ENCODE assay signal across 1 cellular context in genomic region chr10:122113161-122113944, GRCh38.
TF ChIP-seq lines count a peak whose summit lies in the region.

No MANE protein-coding gene starts in this region.

TF ChIP-seq in HepG2, 621 proteins besides CTCF, POLR2A, EP300 and RAD21 (continued from another document and continues in another):
- TF ChIP-seq, protein P1, sequence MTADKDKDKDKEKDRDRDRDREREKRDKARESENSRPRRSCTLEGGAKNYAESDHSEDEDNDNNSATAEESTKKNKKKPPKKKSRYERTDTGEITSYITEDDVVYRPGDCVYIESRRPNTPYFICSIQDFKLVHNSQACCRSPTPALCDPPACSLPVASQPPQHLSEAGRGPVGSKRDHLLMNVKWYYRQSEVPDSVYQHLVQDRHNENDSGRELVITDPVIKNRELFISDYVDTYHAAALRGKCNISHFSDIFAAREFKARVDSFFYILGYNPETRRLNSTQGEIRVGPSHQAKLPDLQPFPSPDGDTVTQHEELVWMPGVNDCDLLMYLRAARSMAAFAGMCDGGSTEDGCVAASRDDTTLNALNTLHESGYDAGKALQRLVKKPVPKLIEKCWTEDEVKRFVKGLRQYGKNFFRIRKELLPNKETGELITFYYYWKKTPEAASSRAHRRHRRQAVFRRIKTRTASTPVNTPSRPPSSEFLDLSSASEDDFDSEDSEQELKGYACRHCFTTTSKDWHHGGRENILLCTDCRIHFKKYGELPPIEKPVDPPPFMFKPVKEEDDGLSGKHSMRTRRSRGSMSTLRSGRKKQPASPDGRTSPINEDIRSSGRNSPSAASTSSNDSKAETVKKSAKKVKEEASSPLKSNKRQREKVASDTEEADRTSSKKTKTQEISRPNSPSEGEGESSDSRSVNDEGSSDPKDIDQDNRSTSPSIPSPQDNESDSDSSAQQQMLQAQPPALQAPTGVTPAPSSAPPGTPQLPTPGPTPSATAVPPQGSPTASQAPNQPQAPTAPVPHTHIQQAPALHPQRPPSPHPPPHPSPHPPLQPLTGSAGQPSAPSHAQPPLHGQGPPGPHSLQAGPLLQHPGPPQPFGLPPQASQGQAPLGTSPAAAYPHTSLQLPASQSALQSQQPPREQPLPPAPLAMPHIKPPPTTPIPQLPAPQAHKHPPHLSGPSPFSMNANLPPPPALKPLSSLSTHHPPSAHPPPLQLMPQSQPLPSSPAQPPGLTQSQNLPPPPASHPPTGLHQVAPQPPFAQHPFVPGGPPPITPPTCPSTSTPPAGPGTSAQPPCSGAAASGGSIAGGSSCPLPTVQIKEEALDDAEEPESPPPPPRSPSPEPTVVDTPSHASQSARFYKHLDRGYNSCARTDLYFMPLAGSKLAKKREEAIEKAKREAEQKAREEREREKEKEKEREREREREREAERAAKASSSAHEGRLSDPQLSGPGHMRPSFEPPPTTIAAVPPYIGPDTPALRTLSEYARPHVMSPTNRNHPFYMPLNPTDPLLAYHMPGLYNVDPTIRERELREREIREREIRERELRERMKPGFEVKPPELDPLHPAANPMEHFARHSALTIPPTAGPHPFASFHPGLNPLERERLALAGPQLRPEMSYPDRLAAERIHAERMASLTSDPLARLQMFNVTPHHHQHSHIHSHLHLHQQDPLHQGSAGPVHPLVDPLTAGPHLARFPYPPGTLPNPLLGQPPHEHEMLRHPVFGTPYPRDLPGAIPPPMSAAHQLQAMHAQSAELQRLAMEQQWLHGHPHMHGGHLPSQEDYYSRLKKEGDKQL (CRISPR knock-in tag; IDR thresholded peaks at IDR 0.05; ENCODE audit: low read depth): peak; percentile 26; the same call in 1 of the 2 replicates
- TF ChIP-seq PCBP2 (optimal IDR thresholded peaks at IDR 0.05; ENCODE audit: low read depth, low read length, poor library complexity, severe bottlenecking): no peak
- no peak for TF ChIP-seq TARDBP (CRISPR knock-in tag; IDR thresholded peaks at IDR 0.05)
- peak; percentile 8; the same call in 1 of the 2 replicates for TF ChIP-seq SALL1 (CRISPR knock-in tag; IDR thresholded peaks at IDR 0.05)
- TF ChIP-seq HOXA5 (CRISPR knock-in tag; IDR thresholded peaks at IDR 0.05): no peak
- no peak; the same call in 1 of the 2 replicates for TF ChIP-seq ZNF724P (CRISPR knock-in tag; IDR thresholded peaks at IDR 0.05; ENCODE audit: borderline replicate concordance)
- no peak; the same call in 1 of the 2 replicates for TF ChIP-seq NRL (CRISPR knock-in tag; IDR thresholded peaks at IDR 0.05; ENCODE audit: borderline replicate concordance)
- no peak for TF ChIP-seq ZNF382 (CRISPR knock-in tag; IDR thresholded peaks at IDR 0.05; ENCODE audit: borderline replicate concordance)
- peak; percentile 65 for TF ChIP-seq DBP (CRISPR knock-in tag; IDR thresholded peaks at IDR 0.05; ENCODE audit: not compliant biosample characterization)
- peak; percentile 77; the same call in 1 of the 2 replicates for TF ChIP-seq ZNF878 (CRISPR knock-in tag; IDR thresholded peaks at IDR 0.05)
- TF ChIP-seq ATF5 (CRISPR knock-in tag; IDR thresholded peaks at IDR 0.05; ENCODE audit: low read depth): no peak
- TF ChIP-seq ZBTB1 (CRISPR knock-in tag; IDR thresholded peaks at IDR 0.05; ENCODE audit: borderline replicate concordance): no peak
- TF ChIP-seq ZNF333 (CRISPR knock-in tag; IDR thresholded peaks at IDR 0.05; ENCODE audit: borderline replicate concordance): peak; percentile 97
- TF ChIP-seq ELF3 (CRISPR knock-in tag; IDR thresholded peaks at IDR 0.05): no peak
- TF ChIP-seq TSC22D2 (CRISPR knock-in tag; IDR thresholded peaks at IDR 0.05; ENCODE audit: borderline replicate concordance): no peak
- TF ChIP-seq PBX2 (CRISPR knock-in tag; IDR thresholded peaks at IDR 0.05): no peak
- TF ChIP-seq ZMYM4 (CRISPR knock-in tag; IDR thresholded peaks at IDR 0.05): peak; percentile 27; the same call in 1 of the 2 replicates
- peak; percentile 45; the same call in 1 of the 2 replicates for TF ChIP-seq ZBTB8A (CRISPR knock-in tag; IDR thresholded peaks at IDR 0.05; ENCODE audit: borderline replicate concordance, low read depth)
- TF ChIP-seq ZNF773 (CRISPR knock-in tag; IDR thresholded peaks at IDR 0.05; ENCODE audit: borderline replicate concordance): 0 out of 2 replicates have a peak, but pooled peaks have one; percentile 16
- no peak for TF ChIP-seq NR3C1 (CRISPR knock-in tag; IDR thresholded peaks at IDR 0.05)
- TF ChIP-seq PAX8 (CRISPR knock-in tag; IDR thresholded peaks at IDR 0.05; ENCODE audit: borderline replicate concordance): no peak
- TF ChIP-seq, protein P2, sequence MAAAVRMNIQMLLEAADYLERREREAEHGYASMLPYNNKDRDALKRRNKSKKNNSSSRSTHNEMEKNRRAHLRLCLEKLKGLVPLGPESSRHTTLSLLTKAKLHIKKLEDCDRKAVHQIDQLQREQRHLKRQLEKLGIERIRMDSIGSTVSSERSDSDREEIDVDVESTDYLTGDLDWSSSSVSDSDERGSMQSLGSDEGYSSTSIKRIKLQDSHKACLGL (CRISPR knock-in tag; IDR thresholded peaks at IDR 0.05): peak; percentile 88
- no peak for TF ChIP-seq ZFP62 (CRISPR knock-in tag; IDR thresholded peaks at IDR 0.05)
- 0 out of 2 replicates have a peak, but pooled peaks have one; percentile 24 for TF ChIP-seq GATAD2A (CRISPR knock-in tag; IDR thresholded peaks at IDR 0.05)
- TF ChIP-seq SP1 (IDR thresholded peaks at IDR 0.05): no peak
- no peak for TF ChIP-seq SP1 (CRISPR knock-in tag; IDR thresholded peaks at IDR 0.05)
- no peak for TF ChIP-seq TOE1 (CRISPR knock-in tag; IDR thresholded peaks at IDR 0.05)
- no peak for TF ChIP-seq CREB3 (CRISPR knock-in tag; IDR thresholded peaks at IDR 0.05)
- TF ChIP-seq ZKSCAN1 (IDR thresholded peaks at IDR 0.05; ENCODE audit: low read length): no peak
- TF ChIP-seq YEATS4 (CRISPR knock-in tag; IDR thresholded peaks at IDR 0.05; ENCODE audit: borderline replicate concordance): peak; percentile 85
- 0 out of 2 replicates have a peak, but pooled peaks have one; percentile 21 for TF ChIP-seq ZNF670 (CRISPR knock-in tag; IDR thresholded peaks at IDR 0.05; ENCODE audit: borderline replicate concordance)
- no peak for TF ChIP-seq FOSL1 (CRISPR knock-in tag; IDR thresholded peaks at IDR 0.05; ENCODE audit: borderline replicate concordance)
- no peak for TF ChIP-seq JARID2 (CRISPR knock-in tag; IDR thresholded peaks at IDR 0.05; ENCODE audit: insufficient replicate concordance)
- TF ChIP-seq USF2 (IDR thresholded peaks at IDR 0.05; ENCODE audit: low read depth, low read length): peak; percentile 86
- TF ChIP-seq USF2 (CRISPR knock-in tag; IDR thresholded peaks at IDR 0.05; ENCODE audit: borderline replicate concordance): peak; percentile 96; the same call in 1 of the 2 replicates
- no peak; the same call in 1 of the 2 replicates for TF ChIP-seq ZSCAN31 (CRISPR knock-in tag; IDR thresholded peaks at IDR 0.05; ENCODE audit: low read depth)
- TF ChIP-seq GABPA (IDR thresholded peaks at IDR 0.05; ENCODE audit: low read depth, low read length): no peak
- TF ChIP-seq GABPA (CRISPR knock-in tag; IDR thresholded peaks at IDR 0.05; ENCODE audit: low read depth): no peak
- TF ChIP-seq ELK4 (CRISPR knock-in tag; IDR thresholded peaks at IDR 0.05; ENCODE audit: borderline replicate concordance): no peak
- no peak for TF ChIP-seq ZNF121 (CRISPR knock-in tag; IDR thresholded peaks at IDR 0.05)
- TF ChIP-seq ZNF614 (CRISPR knock-in tag; IDR thresholded peaks at IDR 0.05; ENCODE audit: borderline replicate concordance): peak; percentile 5; the same call in 1 of the 2 replicates
- TF ChIP-seq GABPB1 (CRISPR knock-in tag; IDR thresholded peaks at IDR 0.05): peak; percentile 38; the same call in 1 of the 2 replicates
- no peak for TF ChIP-seq SNAPC2 (CRISPR knock-in tag; IDR thresholded peaks at IDR 0.05)
- no peak for TF ChIP-seq TCF12 (IDR thresholded peaks at IDR 0.05)
- peak; percentile 90 for TF ChIP-seq TCF12 (CRISPR knock-in tag; IDR thresholded peaks at IDR 0.05)
- TF ChIP-seq ZNF446 (CRISPR knock-in tag; IDR thresholded peaks at IDR 0.05): no peak; the same call in 1 of the 2 replicates
- no peak for TF ChIP-seq MATR3 (CRISPR knock-in tag; IDR thresholded peaks at IDR 0.05)
- TF ChIP-seq ETV6 (CRISPR knock-in tag; conservative IDR thresholded peaks at IDR 0.05): no peak
- TF ChIP-seq CHCHD3 (CRISPR knock-in tag; IDR thresholded peaks at IDR 0.05): no peak
- TF ChIP-seq NONO (IDR thresholded peaks at IDR 0.05): no peak
- no peak; the same call in 1 of the 2 replicates for TF ChIP-seq NONO (CRISPR knock-in tag; conservative IDR thresholded peaks at IDR 0.05)
- peak; percentile 30 for TF ChIP-seq PHF5A (CRISPR knock-in tag; IDR thresholded peaks at IDR 0.05; ENCODE audit: low read depth, unreplicated experiment)
- no peak for TF ChIP-seq IRF1 (CRISPR knock-in tag; IDR thresholded peaks at IDR 0.05; ENCODE audit: low read depth)
- TF ChIP-seq SOX13 (IDR thresholded peaks at IDR 0.05): no peak
- TF ChIP-seq SOX13 (CRISPR knock-in tag; conservative IDR thresholded peaks at IDR 0.05 in 1 of 2, IDR thresholded peaks at IDR 0.05 in 1 of 2): no peak
- peak; percentile 41; the same call in 1 of the 2 replicates for TF ChIP-seq ZNF703 (CRISPR knock-in tag; IDR thresholded peaks at IDR 0.05; ENCODE audit: borderline replicate concordance)
- peak; percentile 73 for TF ChIP-seq KDM5B (CRISPR knock-in tag; IDR thresholded peaks at IDR 0.05; ENCODE audit: borderline replicate concordance)
- TF ChIP-seq ZNF430 (CRISPR knock-in tag; IDR thresholded peaks at IDR 0.05): peak; percentile 90
- TF ChIP-seq FOSL2 (CRISPR knock-in tag; IDR thresholded peaks at IDR 0.05): peak; percentile 29; the same call in 1 of the 2 replicates
- TF ChIP-seq SATB2 (CRISPR knock-in tag; IDR thresholded peaks at IDR 0.05): no peak; the same call in 1 of the 2 replicates
